19 cellular contexts compared by ENCODE assay signal in genomic region chr3:36909666-36910065, GRCh38. TPM values are rescaled to one million over a fixed set of nuclear protein-coding genes. Genes with fewer than 3 reads are reported as not detected.
A peak's percentile ranks its signal among the peaks of the same experiment; 100 is the strongest.
DNase-seq lines count a peak whose midpoint lies in the region; ATAC-seq and TF ChIP-seq lines count a peak whose summit lies in the region.
"Had no signal": no experiment of that assay in that cellular context is flagged by ENCODE, and none has a peak within 500 bp of the region (broad histone marks: within the 10 kb centered on the region; RNA-seq: fewer than 3 reads in every experiment).

No MANE protein-coding gene starts in this region.

- intact Hi-C loops in CD4-positive, alpha-beta T cell (cut with DNase I, micrococcal nuclease): loop anchor here (2.0 to 10.0 kb wide), 3 partner anchors 33 to 65 kb away; no protein-coding TSS in a partner anchor
- intact Hi-C loops in aorta (cut with DNase I): loop anchor here in 1 of 2 donors (5.0 kb wide), 1 partner anchor 48 kb away; no protein-coding TSS in a partner anchor

- H3K9ac ChIP-seq in OCI-LY3 (ENCODE audit: low read length) (peak overlapping the region; percentile 75; the same call in 1 of the 2 replicates), mesendoderm (ENCODE audit: low read length) (no peak overlapping the region)

- no peak overlapping the region for H4K5ac ChIP-seq in mesendoderm (ENCODE audit: low read length)

- peak overlapping the region; percentile 84 for H3K27ac ChIP-seq in CD4-positive, alpha-beta T cell (ENCODE audit: low read depth, low read length)
- H3K27ac ChIP-seq in OCI-LY3 (ENCODE audit: low read length) (peak overlapping the region; percentile 81), mesendoderm (ENCODE audit: low read depth, low read length) (no peak overlapping the region), aorta (ENCODE audit: low read depth in 1 of 2, low read length in 2 of 2) (no peak overlapping the region)

- H3K79me1 ChIP-seq in mesendoderm (ENCODE audit: low read length): no peaks in the 10 kb centered on the region

- no peaks in the 10 kb centered on the region for H3K27me3 Mint-ChIP-seq in CD4-positive, alpha-beta T cell
- H3K27me3 Mint-ChIP-seq in central memory CD8-positive, alpha-beta T cell: no peaks in the 10 kb centered on the region
- H3K27me3 Mint-ChIP-seq in naive thymus-derived CD8-positive, alpha-beta T cell: no peaks in the 10 kb centered on the region

- H3K36me3 ChIP-seq in OCI-LY3 (replicated peaks; ENCODE audit: low read depth, low read length) (peaks cover 13% of the 10 kb centered on the region), BE2C (no peaks in the 10 kb centered on the region), mesendoderm (ENCODE audit: control insufficient read depth, insufficient read depth, low read length) (no peaks in the 10 kb centered on the region), aorta (ENCODE audit: control insufficient read depth in 1 of 2, insufficient read depth in 2 of 2, low read length in 1 of 2) (no peaks in the 10 kb centered on the region)
- H3K36me3 ChIP-seq: HAP-1, MG63 had no signal

- H3K9me3 Mint-ChIP-seq in CD4-positive, alpha-beta T cell: no peaks in the 10 kb centered on the region
- H3K9me3 Mint-ChIP-seq in central memory CD8-positive, alpha-beta T cell: no peaks in the 10 kb centered on the region
- no peaks in the 10 kb centered on the region for H3K9me3 Mint-ChIP-seq in naive thymus-derived CD8-positive, alpha-beta T cell

- CTCF ChIA-PET in CD4-positive, alpha-beta T cell (lab: Charles Lee): interaction anchor here (1.1 kb wide), 1 partner anchor 16 kb away, joined by 3 read pairs; no protein-coding TSS in a partner anchor

- no peak overlapping the region for H3K4me3 ChIP-seq in OCI-LY3 (ENCODE audit: low read length)
- H3K4me3 ChIP-seq in BE2C (ENCODE audit: low read depth, low read length): no peak overlapping the region
- H3K4me3 ChIP-seq in mesendoderm (ENCODE audit: low read length): no peak overlapping the region
- no peak overlapping the region for H3K4me3 ChIP-seq in aorta (ENCODE audit: low read length in 2 of 2)
- H3K4me3 ChIP-seq: HAP-1, MG63 had no signal

- H2AK5ac ChIP-seq in mesendoderm (ENCODE audit: low read length): no peak overlapping the region

- H3K9me3 ChIP-seq in CD4-positive, alpha-beta T cell (ENCODE audit: control insufficient read depth, low read length): no peaks in the 10 kb centered on the region
- H3K9me3 ChIP-seq in OCI-LY3 (ENCODE audit: insufficient read depth, low read length) (no peaks in the 10 kb centered on the region), BE2C (no peaks in the 10 kb centered on the region), aorta (ENCODE audit: control insufficient read depth, low read length) (no peaks in the 10 kb centered on the region)
- H3K9me3 ChIP-seq: HAP-1, MG63 had no signal

- peak overlapping the region; percentile 86 for H3K4me2 ChIP-seq in OCI-LY3 (ENCODE audit: low read length)
- H3K4me2 ChIP-seq in mesendoderm (ENCODE audit: low read length): no peak overlapping the region

- peaks cover 10% of the 10 kb centered on the region for H3K36me3 Mint-ChIP-seq in CD4-positive, alpha-beta T cell (ENCODE audit: low read depth)
- H3K36me3 Mint-ChIP-seq in central memory CD8-positive, alpha-beta T cell (ENCODE audit: insufficient read depth): peaks cover 10% of the 10 kb centered on the region
- H3K36me3 Mint-ChIP-seq in naive thymus-derived CD8-positive, alpha-beta T cell: peaks cover 0 to 10% (median 2%) of the 10 kb centered on the region in 3 donors

- no peak for DNase-seq in CD4-positive, alpha-beta T cell
- no peak for DNase-seq in central memory CD8-positive, alpha-beta T cell (ENCODE audit: low spot score in 2 of 2)
- DNase-seq in naive thymus-derived CD8-positive, alpha-beta T cell: no peak
- no peak for DNase-seq in BE2C
- DNase-seq in mesendoderm: no peak
- DNase-seq in COLO668 (lab: John Stamatoyannopoulos, UW; ENCODE audit: unreplicated experiment): no peak
- no peak for DNase-seq in aorta
- DNase-seq: COR-L47, DMS53, KG1, MG63, NCI-H1092 treated with DMSO at 0.1 percent for 48 hours, NCI-H1694, NCI-H345, NCI-H69, SHP77 treated with DMSO at 0.1 percent for 48 hours had no signal

- H4K8ac ChIP-seq in mesendoderm (ENCODE audit: low read depth, low read length): no peak overlapping the region

- POLR2A ChIA-PET in CD4-positive, alpha-beta T cell (lab: Charles Lee): interaction anchor here (0.6 to 1.3 kb wide), 4 partner anchors 10 to 83 kb away, joined by 3 to 4 read pairs (median 4); partner anchors contain the start of genes EPM2AIP1 and TRANK1
- POLR2A ChIA-PET in naive thymus-derived CD8-positive, alpha-beta T cell (lab: Charles Lee): interaction anchor here (0.5 kb wide), 1 partner anchor 1314 kb away, joined by 3 read pairs; no protein-coding TSS in a partner anchor

- peaks cover 58% of the 10 kb centered on the region for H3K4me1 Mint-ChIP-seq in CD4-positive, alpha-beta T cell (ENCODE audit: low read depth)
- peaks cover 53% of the 10 kb centered on the region for H3K4me1 Mint-ChIP-seq in central memory CD8-positive, alpha-beta T cell
- peaks cover 24 to 76% (median 62%) of the 10 kb centered on the region in 4 donors for H3K4me1 Mint-ChIP-seq in naive thymus-derived CD8-positive, alpha-beta T cell

- H3K27ac Mint-ChIP-seq in CD4-positive, alpha-beta T cell: peak overlapping the region; percentile 93
- peak overlapping the region; percentile 96 for H3K27ac Mint-ChIP-seq in central memory CD8-positive, alpha-beta T cell (ENCODE audit: low read depth)
- H3K27ac Mint-ChIP-seq in naive thymus-derived CD8-positive, alpha-beta T cell: peak overlapping the region in 9 of 10 donors; percentile 24 to 98 (median 95)

- no peak for TF ChIP-seq CTCF in CD4-positive, alpha-beta T cell (IDR thresholded peaks at IDR 0.05)
- no peak for TF ChIP-seq CTCF in OCI-LY3 (IDR thresholded peaks at IDR 0.05; ENCODE audit: low read depth, low read length)
- TF ChIP-seq CTCF in BE2C (IDR thresholded peaks at IDR 0.05; ENCODE audit: low read depth, low read length): no peak

- H2BK120ac ChIP-seq in mesendoderm (ENCODE audit: low read depth, low read length): no peak overlapping the region

- H3K79me2 ChIP-seq in OCI-LY3 (ENCODE audit: low read length) (peaks cover 31% of the 10 kb centered on the region), mesendoderm (ENCODE audit: control insufficient read depth, insufficient read depth, low read length) (no peaks in the 10 kb centered on the region)

- H3K23ac ChIP-seq in mesendoderm (ENCODE audit: low read length): no peak overlapping the region

- H4K20me1 ChIP-seq in OCI-LY3 (ENCODE audit: insufficient read depth, low read length): no peaks in the 10 kb centered on the region

- WGBS in mesendoderm (ENCODE audit: extremely low coverage, insufficient coverage, low lambda C conversion rate): no CpG with 5 or more reads among the region's 1 CpG
- 92 to 98% methylated on average over 1 of the region's 1 CpG for WGBS in aorta, 2 donors

- no peak overlapping the region for H2BK15ac ChIP-seq in mesendoderm (replicated peaks; ENCODE audit: low read depth)

- ATAC-seq in CD4-positive, alpha-beta T cell (ENCODE audit: poor library complexity): no peak
- ATAC-seq in central memory CD8-positive, alpha-beta T cell (replicated peaks; ENCODE audit: extremely low read depth, poor library complexity, severe bottlenecking): no peak
- ATAC-seq in naive thymus-derived CD8-positive, alpha-beta T cell: no peak
- ATAC-seq in aorta (ENCODE audit: low FRiP score): no peak
- ATAC-seq: Panc1 had no signal

- peak overlapping the region; percentile 26 for H3K4me3 Mint-ChIP-seq in CD4-positive, alpha-beta T cell
- no peak overlapping the region for H3K4me3 Mint-ChIP-seq in central memory CD8-positive, alpha-beta T cell
- no peak overlapping the region for H3K4me3 Mint-ChIP-seq in naive thymus-derived CD8-positive, alpha-beta T cell

- H2AFZ ChIP-seq in OCI-LY3 (ENCODE audit: low read depth, low read length): no peak overlapping the region

- no peaks in the 10 kb centered on the region for H3K27me3 ChIP-seq in CD4-positive, alpha-beta T cell (ENCODE audit: control insufficient read depth, insufficient read depth, low read length)
- H3K27me3 ChIP-seq in OCI-LY3 (ENCODE audit: low read depth, low read length) (no peaks in the 10 kb centered on the region), BE2C (no peaks in the 10 kb centered on the region), mesendoderm (ENCODE audit: insufficient read depth, low read length, poor library complexity) (no peaks in the 10 kb centered on the region), aorta (ENCODE audit: control insufficient read depth in 1 of 2, insufficient read depth in 2 of 2, low read length in 1 of 2) (no peaks in the 10 kb centered on the region)
- H3K27me3 ChIP-seq: MG63 had no signal

- H3K56ac ChIP-seq in mesendoderm (ENCODE audit: low read length): no peak overlapping the region

- no peak overlapping the region for H3K18ac ChIP-seq in mesendoderm (ENCODE audit: low read length)

- H3K4me1 ChIP-seq in OCI-LY3 (ENCODE audit: low read length) (peaks cover 76% of the 10 kb centered on the region), BE2C (no peaks in the 10 kb centered on the region), mesendoderm (ENCODE audit: control insufficient read depth, low read depth, low read length) (no peaks in the 10 kb centered on the region), aorta (ENCODE audit: control insufficient read depth in 1 of 2, insufficient read depth in 2 of 2, low read length in 2 of 2) (no peaks in the 10 kb centered on the region)
- H3K4me1 ChIP-seq: HAP-1 had no signal

- H3K4ac ChIP-seq in mesendoderm (ENCODE audit: low read depth, low read length): no peak overlapping the region

- no peak overlapping the region for H2BK5ac ChIP-seq in mesendoderm (ENCODE audit: low read length)

RNA-seq across cellular contexts. Expression of gene TRANK1, which starts 35.2 kb away (rescaled TPM):
- total RNA-seq in CD4-positive, alpha-beta T cell: 10 to 100 TPM; 39.2 to 44.8 TPM
- total RNA-seq in naive thymus-derived CD8-positive, alpha-beta T cell: 10 to 100 TPM; 84.5 to 92.3 TPM
- polyA plus RNA-seq in naive thymus-derived CD8-positive, alpha-beta T cell: 10 to 100 TPM; 16.0 to 20.3 (median 17.9) TPM
- polyA plus RNA-seq in BE2C (2012; ENCODE audit: insufficient read depth, insufficient read length, low read depth): 1.0 TPM
- polyA plus RNA-seq in mesendoderm (2013, experiment 1 of 2): 1.0 TPM
- 1.1 TPM for polyA plus RNA-seq in mesendoderm (2013, experiment 2 of 2)
- 10 to 100 TPM; 24.9 to 47.1 TPM for total RNA-seq in aorta
- 10 to 100 TPM in 1 of 2 donors, 1 to 10 TPM in 1; 5.0 to 40.9 TPM for polyA plus RNA-seq in aorta

Comparison
In these comparisons a context has a peak if more than half of its experiments do, and no peak if none do; other contexts are left out.
1. H3K27ac ChIP-seq: peak in CD4-positive, alpha-beta T cell (single experiment) and OCI-LY3 (single experiment); none in mesendoderm (single experiment) and aorta (0 of 2).
2. Peak in every context shown above with its lines, with median percentiles within 50 percentile points of each other: H3K27ac Mint-ChIP-seq.